13 cellular contexts compared by ENCODE assay signal in the genomic region with DNA sequence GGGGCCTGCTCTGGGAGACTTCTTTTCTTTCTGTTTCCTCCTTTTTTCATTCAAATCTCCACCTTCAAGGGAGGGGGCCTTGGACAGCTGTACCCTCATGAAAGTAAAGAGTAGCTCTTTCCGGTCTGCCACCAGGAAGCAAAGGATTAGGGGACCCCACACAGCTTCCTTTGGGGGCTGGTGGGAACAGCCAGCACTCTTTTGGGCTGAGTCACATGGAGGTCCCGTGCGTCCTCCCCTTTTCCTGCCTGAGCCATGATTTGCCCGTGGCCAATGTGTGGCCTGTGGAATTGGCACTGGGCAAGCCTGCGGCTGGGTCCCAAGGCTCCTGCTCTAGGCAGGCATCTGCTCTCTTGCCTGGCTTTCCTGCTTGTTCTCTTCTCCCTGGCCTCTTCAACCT.
"Had no signal": no experiment of that assay in that cellular context is flagged by ENCODE, and none has a peak within 500 bp of the region (broad histone marks: within the 10 kb centered on the region; RNA-seq: fewer than 3 reads in every experiment).

No MANE protein-coding gene starts in this region.

- DNase-seq: activated CD4-positive, alpha-beta T cell treated with anti-CD3 and anti-CD28 coated beads for 4 hours; activated naive CD4-positive, alpha-beta T cell treated with anti-CD3 and anti-CD28 coated beads, Interleukin-2, amount 10 ng/mL, durations not matched to agents 7 days and 5 days; cortex of kidney; effector CD8-positive, alpha-beta T cell; kidney glomerular epithelial cell; stimulated activated CD4-positive, alpha-beta T cell treated with anti-CD3 and anti-CD28 coated beads, Interleukin-2, amount 100 ng/mL, for 24 hours; stimulated activated naive B cell treated with anti-CD40 and anti-IgM and Interleukin-4, amounts not matched to agents 10 μg/mL and 1 μg/mL and 100 μg/mL, for 72 hours; T-helper 9 cell had no signal

- H2AFZ ChIP-seq: hepatocyte had no signal

- H3K4me3 ChIP-seq: gastroesophageal sphincter, hepatocyte, right atrium auricular region had no signal

- H3K4me1 ChIP-seq: gastroesophageal sphincter, right atrium auricular region had no signal

- H3K27me3 ChIP-seq: gastroesophageal sphincter, hepatocyte, right atrium auricular region had no signal

- H3K4me2 ChIP-seq: hepatocyte had no signal

- H3K9me3 ChIP-seq: gastroesophageal sphincter, right atrium auricular region had no signal

- H3K4me3 Mint-ChIP-seq: activated naive CD4-positive, alpha-beta T cell treated with anti-CD3 and anti-CD28 coated beads, Interleukin-2, amount 10 ng/mL, durations not matched to agents 7 days and 5 days; stimulated activated naive B cell treated with anti-CD40 and anti-IgM and Interleukin-4, amounts not matched to agents 10 μg/mL and 1 μg/mL and 100 μg/mL, for 72 hours had no signal

- ATAC-seq: gastroesophageal sphincter; stimulated activated naive B cell treated with anti-CD40 and anti-IgM and Interleukin-4, amounts not matched to agents 10 μg/mL and 1 μg/mL and 100 μg/mL, for 72 hours had no signal

- H3K9me3 Mint-ChIP-seq: activated naive CD4-positive, alpha-beta T cell treated with anti-CD3 and anti-CD28 coated beads, Interleukin-2, amount 10 ng/mL, durations not matched to agents 7 days and 5 days; activated T-helper 2 cell treated with anti-CD3 and anti-CD28 coated beads, Interferon-gamma antibody, Interleukin-2, Interleukin-4, amounts not matched to agents 10 μg/mL and 5 μg/mL and 100 μg/mL, durations not matched to agents 14 hours and 24 hours and 36 hours; stimulated activated naive B cell treated with anti-CD40 and anti-IgM and Interleukin-4, amounts not matched to agents 10 μg/mL and 1 μg/mL and 100 μg/mL, for 72 hours had no signal

- H3K4me1 Mint-ChIP-seq: activated naive CD4-positive, alpha-beta T cell treated with anti-CD3 and anti-CD28 coated beads, Interleukin-2, amount 10 ng/mL, durations not matched to agents 7 days and 5 days had no signal

- H3K27ac Mint-ChIP-seq: activated naive CD4-positive, alpha-beta T cell treated with anti-CD3 and anti-CD28 coated beads, Interleukin-2, amount 10 ng/mL, durations not matched to agents 7 days and 5 days; activated T-helper 2 cell treated with anti-CD3 and anti-CD28 coated beads, Interferon-gamma antibody, Interleukin-2, Interleukin-4, amounts not matched to agents 10 μg/mL and 5 μg/mL and 100 μg/mL, durations not matched to agents 14 hours and 24 hours and 36 hours; stimulated activated naive B cell treated with anti-CD40 and anti-IgM and Interleukin-4, amounts not matched to agents 10 μg/mL and 1 μg/mL and 100 μg/mL, for 72 hours had no signal

- H3K27ac ChIP-seq: epithelial cell of prostate, gastroesophageal sphincter, hepatocyte, right atrium auricular region had no signal

- H3K36me3 Mint-ChIP-seq: activated naive CD4-positive, alpha-beta T cell treated with anti-CD3 and anti-CD28 coated beads, Interleukin-2, amount 10 ng/mL, durations not matched to agents 7 days and 5 days; stimulated activated naive B cell treated with anti-CD40 and anti-IgM and Interleukin-4, amounts not matched to agents 10 μg/mL and 1 μg/mL and 100 μg/mL, for 72 hours had no signal

- H3K36me3 ChIP-seq: gastroesophageal sphincter, right atrium auricular region had no signal
